ENCODE assay signal across 24 cellular contexts in the genomic region with DNA sequence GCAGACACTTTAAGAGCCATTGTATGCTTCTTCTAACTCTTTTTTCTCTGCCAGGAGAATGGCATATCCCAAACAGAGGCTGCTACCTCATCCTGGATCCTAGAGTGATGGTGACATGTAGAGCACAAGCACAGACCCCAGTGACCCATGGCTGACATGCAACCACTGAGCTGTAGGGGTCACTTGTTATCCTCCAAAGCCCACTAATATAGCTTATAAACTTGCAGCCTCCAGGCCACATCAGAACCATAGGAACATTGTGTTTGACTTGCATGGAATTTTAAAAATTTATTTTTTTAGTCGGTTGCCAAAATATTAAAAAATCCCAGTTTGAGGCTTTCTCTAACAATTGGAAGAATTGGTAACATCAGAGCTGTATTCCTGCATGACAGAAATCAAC.
DNase-seq lines count a peak whose midpoint lies in the region; ATAC-seq and TF ChIP-seq lines count a peak whose summit lies in the region.
"Had no signal": no experiment of that assay in that cellular context is flagged by ENCODE, and none has a peak within 500 bp of the region (broad histone marks: within the 10 kb centered on the region; RNA-seq: fewer than 3 reads in every experiment).

No MANE protein-coding gene starts in this region.

- H3K9me3 Mint-ChIP-seq in H9 (no peaks in the 10 kb centered on the region), WTC11 (no peaks in the 10 kb centered on the region)

- CTCF ChIA-PET in WTC11 (lab: Charles Lee) = interaction anchor here (0.7 to 1.2 kb wide), 5 partner anchors 15 to 288 kb away, joined by 3 to 4 read pairs (median 3); no protein-coding TSS in a partner anchor

- no peaks in the 10 kb centered on the region for H3K23me2 ChIP-seq in H9 (ENCODE audit: insufficient read length, low read depth, low read length, poor library complexity, severe bottlenecking)

- H2BK5ac ChIP-seq in H9 (ENCODE audit: insufficient read length, low read length) = no peak overlapping the region
- H2BK5ac ChIP-seq in mesendoderm (ENCODE audit: low read length) = no peak overlapping the region

- no peak overlapping the region for H3K56ac ChIP-seq in H9 (ENCODE audit: insufficient read length, low read depth, low read length)
- H3K56ac ChIP-seq in mesendoderm (ENCODE audit: low read length) = no peak overlapping the region

- POLR2A ChIA-PET in WTC11 (lab: Charles Lee) = no interaction called here

- no peak overlapping the region for H4K5ac ChIP-seq in H9 (ENCODE audit: insufficient read length, low read depth, low read length)
- no peak overlapping the region for H4K5ac ChIP-seq in mesendoderm (ENCODE audit: low read length)

- no peak overlapping the region for H2AK5ac ChIP-seq in H9 (ENCODE audit: insufficient read length, low read length)
- H2AK5ac ChIP-seq in mesendoderm (ENCODE audit: low read length) = no peak overlapping the region

- H3K36me3 ChIP-seq in esophagus muscularis mucosa = no peaks in the 10 kb centered on the region
- no peaks in the 10 kb centered on the region for H3K36me3 ChIP-seq in mesendoderm (ENCODE audit: control insufficient read depth, insufficient read depth, low read length)
- no peaks in the 10 kb centered on the region for H3K36me3 ChIP-seq in psoas muscle (ENCODE audit: insufficient read depth in 1 of 2, low read depth in 1 of 2)
- H3K36me3 ChIP-seq: BE2C had no signal

- H3K4ac ChIP-seq in H9 (ENCODE audit: low read depth, low read length) (no peak overlapping the region), mesendoderm (ENCODE audit: low read depth, low read length) (no peak overlapping the region)

- H3K18ac ChIP-seq in H9 (ENCODE audit: insufficient read length, low read depth, low read length) = no peak overlapping the region
- no peak overlapping the region for H3K18ac ChIP-seq in mesendoderm (ENCODE audit: low read length)

- no peak overlapping the region for H3K27ac ChIP-seq in H9 (ENCODE audit: insufficient read length, low read depth, low read length)
- no peak overlapping the region for H3K27ac ChIP-seq in esophagus muscularis mucosa (replicated peaks in 1 of 4)
- no peak overlapping the region for H3K27ac ChIP-seq in mesendoderm (ENCODE audit: low read depth, low read length)
- H3K27ac ChIP-seq in psoas muscle = no peak overlapping the region
- H3K27ac ChIP-seq: GM23248 had no signal

- H3K79me1 ChIP-seq in H9 (ENCODE audit: insufficient read depth, low read depth, low read length, poor library complexity, severe bottlenecking) (no peaks in the 10 kb centered on the region), mesendoderm (ENCODE audit: low read length) (no peaks in the 10 kb centered on the region)

- H2BK15ac ChIP-seq in H9 (ENCODE audit: low read depth, low read length) = no peak overlapping the region
- H2BK15ac ChIP-seq in mesendoderm (replicated peaks; ENCODE audit: low read depth) = no peak overlapping the region

- no peaks in the 10 kb centered on the region for H3K79me2 ChIP-seq in H9 (ENCODE audit: insufficient read depth, low read length)
- H3K79me2 ChIP-seq in mesendoderm (ENCODE audit: control insufficient read depth, insufficient read depth, low read length) = no peaks in the 10 kb centered on the region

- no peak overlapping the region for H3K23ac ChIP-seq in H9 (ENCODE audit: insufficient read length, low read depth, low read length)
- no peak overlapping the region for H3K23ac ChIP-seq in mesendoderm (ENCODE audit: low read length)

- no peak overlapping the region for H3K14ac ChIP-seq in H9 (ENCODE audit: insufficient read depth, low read length)

- DNase-seq in H9 (no peak), WTC11 (ENCODE audit: low spot score) (no peak), esophagus muscularis mucosa (ENCODE audit: extremely low spot score) (peak; percentile 80), mesendoderm (peak; percentile 25), iPS-NIHi11 (ENCODE audit: low spot score) (no peak), psoas muscle (no peak)
- no peak for DNase-seq in stimulated activated CD4-positive, alpha-beta T cell treated with anti-CD3 and anti-CD28 coated beads, Interleukin-15, amount 100 ng/mL, for 24 hours
- DNase-seq: ACHN; BE2C; C1 segment of cervical spinal cord; CD4-positive, CD25-positive, alpha-beta regulatory T cell; CD8-positive, alpha-beta memory T cell; COR-L47; DMS 273 treated with DMSO at 0.1 percent for 48 hours; DMS53; DND-41; EL; GM23248; HCEC 1CT; KBM-7 had no signal

- H3K4me3 Mint-ChIP-seq in H9 = no peak overlapping the region
- no peak overlapping the region for H3K4me3 Mint-ChIP-seq in WTC11
- H3K4me3 Mint-ChIP-seq: CD4-positive, CD25-positive, alpha-beta regulatory T cell; CD8-positive, alpha-beta memory T cell; IgD-negative memory B cell had no signal

- no peaks in the 10 kb centered on the region for H3K27me3 Mint-ChIP-seq in H9 (ENCODE audit: low read depth)
- H3K27me3 Mint-ChIP-seq in WTC11 (ENCODE audit: low read depth) = no peaks in the 10 kb centered on the region
- H3K27me3 Mint-ChIP-seq: CD4-positive, CD25-positive, alpha-beta regulatory T cell; IgD-negative memory B cell had no signal

- TF ChIP-seq EP300 in esophagus muscularis mucosa (IDR thresholded peaks at IDR 0.05) = no peak

- H3T11ph ChIP-seq in H9 (ENCODE audit: low read length) = no peak overlapping the region

- H3K27me3 ChIP-seq in H9 (ENCODE audit: insufficient read depth, low read length) (no peaks in the 10 kb centered on the region), esophagus muscularis mucosa (no peaks in the 10 kb centered on the region), mesendoderm (ENCODE audit: insufficient read depth, low read length, poor library complexity) (peaks cover 1% of the 10 kb centered on the region), psoas muscle (ENCODE audit: insufficient read depth in 3 of 3, low read length in 2 of 3) (no peaks in the 10 kb centered on the region)
- H3K27me3 ChIP-seq: BE2C had no signal

- H2BK120ac ChIP-seq in H9 (ENCODE audit: low read depth, low read length, poor library complexity, severe bottlenecking) = no peak overlapping the region
- H2BK120ac ChIP-seq in mesendoderm (ENCODE audit: low read depth, low read length) = no peak overlapping the region

- H3K36me3 Mint-ChIP-seq in H9 (ENCODE audit: insufficient read depth in 1 of 3, low read depth in 3 of 3) = no peaks in the 10 kb centered on the region
- H3K36me3 Mint-ChIP-seq in WTC11 = no peaks in the 10 kb centered on the region
- H3K36me3 Mint-ChIP-seq: CD4-positive, CD25-positive, alpha-beta regulatory T cell; IgD-negative memory B cell had no signal

- no peak overlapping the region for H2BK12ac ChIP-seq in H9 (ENCODE audit: insufficient read length, low read depth, low read length)

- H3K4me3 ChIP-seq in esophagus muscularis mucosa (no peak overlapping the region), mesendoderm (ENCODE audit: low read length) (no peak overlapping the region), psoas muscle (no peak overlapping the region)
- H3K4me3 ChIP-seq: GM12878, GM23248 had no signal

- H2AFZ ChIP-seq in H9 (ENCODE audit: low read length) = no peak overlapping the region
- H2AFZ ChIP-seq: GM23248 had no signal

- no peak overlapping the region for H4K8ac ChIP-seq in H9 (replicated peaks; ENCODE audit: insufficient read length, low read depth, low read length)
- H4K8ac ChIP-seq in mesendoderm (ENCODE audit: low read depth, low read length) = no peak overlapping the region

- H4K91ac ChIP-seq in H9 (ENCODE audit: insufficient read length, low read depth, low read length) = no peak overlapping the region

- no peaks in the 10 kb centered on the region for H3K9me3 ChIP-seq in H9 (ENCODE audit: control insufficient read depth, low read depth, low read length)
- no peaks in the 10 kb centered on the region for H3K9me3 ChIP-seq in esophagus muscularis mucosa
- no peaks in the 10 kb centered on the region for H3K9me3 ChIP-seq in psoas muscle
- H3K9me3 ChIP-seq: BE2C had no signal

- WGBS in H9 (ENCODE audit: extremely low coverage, insufficient read length, low lambda C conversion rate) = no CpG with 5 or more reads among the region's 1 CpG
- WGBS in esophagus muscularis mucosa = 93% methylated on average over 1 of the region's 1 CpG
- WGBS in mesendoderm (ENCODE audit: extremely low coverage, insufficient coverage, low lambda C conversion rate) = no CpG with 5 or more reads among the region's 1 CpG
- WGBS in psoas muscle, 3 donors = 64 to 81% (median 66%) methylated on average over 1 of the region's 1 CpG

- H3K4me2 ChIP-seq in H9 (ENCODE audit: insufficient read depth, insufficient read length, low read length) (no peak overlapping the region), mesendoderm (ENCODE audit: low read length) (no peak overlapping the region)

- H4K20me1 ChIP-seq in H9 (ENCODE audit: control insufficient read depth, insufficient read depth, insufficient read length) = no peaks in the 10 kb centered on the region

- H3K9ac ChIP-seq in H9 (ENCODE audit: extremely low read depth, insufficient read length, low read length) (no peak overlapping the region), mesendoderm (ENCODE audit: low read length) (no peak overlapping the region)
- H3K9ac ChIP-seq: GM23248 had no signal

- no peak overlapping the region for H2BK20ac ChIP-seq in H9 (ENCODE audit: low read depth, low read length, poor library complexity, severe bottlenecking)

- no peaks in the 10 kb centered on the region for H3K4me1 ChIP-seq in H9 (ENCODE audit: insufficient read depth, low read length)
- H3K4me1 ChIP-seq in esophagus muscularis mucosa = no peaks in the 10 kb centered on the region
- peaks cover 13% of the 10 kb centered on the region for H3K4me1 ChIP-seq in mesendoderm (ENCODE audit: control insufficient read depth, low read depth, low read length)
- H3K4me1 ChIP-seq in psoas muscle = no peaks in the 10 kb centered on the region
- H3K4me1 ChIP-seq: BE2C had no signal

- no peak for TF ChIP-seq POLR2A in esophagus muscularis mucosa (IDR thresholded peaks at IDR 0.05; ENCODE audit: low read depth)

- H3K27ac Mint-ChIP-seq in H9 = no peak overlapping the region
- H3K27ac Mint-ChIP-seq in WTC11 = no peak overlapping the region
- H3K27ac Mint-ChIP-seq: CD4-positive, CD25-positive, alpha-beta regulatory T cell; CD8-positive, alpha-beta memory T cell; IgD-negative memory B cell had no signal

- intact Hi-C loops in esophagus muscularis mucosa (cut with DNase I) = no loop called here
- intact Hi-C loops in psoas muscle (cut with DNase I) = no loop called here

- TF ChIP-seq CTCF in H9 (conservative IDR thresholded peaks at IDR 0.05) = peak; percentile 37; the same call in 2 of the 3 replicates
- no peak for TF ChIP-seq CTCF in WTC11 (IDR thresholded peaks at IDR 0.05)
- TF ChIP-seq CTCF in esophagus muscularis mucosa (IDR thresholded peaks at IDR 0.05) = no peak
- TF ChIP-seq CTCF in psoas muscle (IDR thresholded peaks at IDR 0.05) = no peak

- peak; percentile 67 for ATAC-seq in WTC11
- ATAC-seq in psoas muscle = no peak
- ATAC-seq in HG03571 (IDR thresholded peaks at IDR 0.05; ENCODE audit: unreplicated experiment) = no peak
- ATAC-seq: GM12878, HepG2 had no signal

- peaks cover 0 to 3% of the 10 kb centered on the region in 2 experiments; a peak in 1 of 4 replicates for H3K4me1 Mint-ChIP-seq in H9
- no peaks in the 10 kb centered on the region for H3K4me1 Mint-ChIP-seq in WTC11
- H3K4me1 Mint-ChIP-seq: CD4-positive, CD25-positive, alpha-beta regulatory T cell; CD8-positive, alpha-beta memory T cell; IgD-negative memory B cell had no signal

TF ChIP-seq in WTC11, 78 proteins besides CTCF, POLR2A, EP300 and RAD21 (continues in another document):
- 0 out of 2 replicates have a peak, but pooled peaks have one; percentile 25 for TF ChIP-seq NFYB (CRISPR knock-in tag; conservative IDR thresholded peaks at IDR 0.05; ENCODE audit: low read depth)

Comparison
In these comparisons a context has a peak if more than half of its experiments do, and no peak if none do; other contexts are left out.
1. DNase-seq: peak in esophagus muscularis mucosa (single experiment) and mesendoderm (single experiment); none in H9 (single experiment), WTC11 (single experiment), iPS-NIHi11 (single experiment), psoas muscle (0 of 2) and stimulated activated CD4-positive, alpha-beta T cell treated with anti-CD3 and anti-CD28 coated beads, Interleukin-15, amount 100 ng/mL, for 24 hours (single experiment).